Comparison of ENCODE assay signal across 12 cellular contexts in the genomic region with DNA sequence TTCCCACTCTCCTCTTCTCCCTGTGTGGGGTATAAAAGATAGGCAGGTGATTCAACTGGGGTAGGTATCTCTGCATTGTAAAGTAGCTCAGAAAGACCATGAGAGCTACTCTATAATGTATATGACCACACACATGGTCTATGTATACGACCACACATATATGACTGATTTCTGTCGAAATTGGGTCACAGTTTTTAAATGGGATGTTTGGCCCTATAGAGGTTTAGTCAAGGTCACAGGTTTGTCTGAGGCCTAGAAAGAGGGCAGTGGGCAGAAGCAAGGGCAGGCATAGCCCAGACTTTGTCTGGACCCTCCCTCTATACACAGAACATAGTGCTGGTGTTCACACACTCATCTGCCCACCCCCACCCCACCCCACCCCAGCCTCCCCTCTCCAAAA. TPM values are rescaled to one million over a fixed set of nuclear protein-coding genes. Genes with fewer than 3 reads are reported as not detected.
DNase-seq lines count a peak whose midpoint lies in the region; ATAC-seq and TF ChIP-seq lines count a peak whose summit lies in the region.
"Had no signal": no experiment of that assay in that cellular context is flagged by ENCODE, and none has a peak within 500 bp of the region (broad histone marks: within the 10 kb centered on the region; RNA-seq: fewer than 3 reads in every experiment).

No MANE protein-coding gene starts in this region.

- H3K4me1 Mint-ChIP-seq in activated T-helper 17 cell treated with anti-CD3 and anti-CD28 coated beads, Interleukin-2, amount 50 U/mL, for 72 hours: peaks cover 23% of the 10 kb centered on the region

- peaks cover 6 to 17% (median 16%) of the 10 kb centered on the region in 9 donors for H3K27me3 ChIP-seq in heart left ventricle

- TF ChIP-seq CTCF in heart left ventricle (IDR thresholded peaks at IDR 0.05): no peak

- 91 to 94% (median 92%) methylated on average over 2 of the region's 2 CpGs for WGBS in heart left ventricle, 4 donors

- no peaks in the 10 kb centered on the region for H3K36me3 ChIP-seq in heart left ventricle

- H3K4me3 Mint-ChIP-seq in activated T-helper 17 cell treated with anti-CD3 and anti-CD28 coated beads, Interleukin-2, amount 50 U/mL, for 72 hours: peak overlapping the region; percentile 35
- H3K4me3 Mint-ChIP-seq: WTC11 had no signal

- no peaks in the 10 kb centered on the region for H3K9me3 Mint-ChIP-seq in activated T-helper 17 cell treated with anti-CD3 and anti-CD28 coated beads, Interleukin-2, amount 50 U/mL, for 72 hours
- H3K9me3 Mint-ChIP-seq: activated naive CD4-positive, alpha-beta T cell treated with anti-CD3 and anti-CD28 coated beads, Interleukin-2, amount 50 U/mL, for 24 hours; WTC11 had no signal

- H3K36me3 Mint-ChIP-seq in activated T-helper 17 cell treated with anti-CD3 and anti-CD28 coated beads, Interleukin-2, amount 50 U/mL, for 72 hours (ENCODE audit: low read depth): no peaks in the 10 kb centered on the region
- H3K36me3 Mint-ChIP-seq: WTC11 had no signal

- H3K27me3 Mint-ChIP-seq in activated T-helper 17 cell treated with anti-CD3 and anti-CD28 coated beads, Interleukin-2, amount 50 U/mL, for 72 hours: no peaks in the 10 kb centered on the region
- H3K27me3 Mint-ChIP-seq: activated naive CD4-positive, alpha-beta T cell treated with anti-CD3 and anti-CD28 coated beads, Interleukin-2, amount 50 U/mL, for 24 hours had no signal

- ATAC-seq in GM18861 (IDR thresholded peaks at IDR 0.05; ENCODE audit: unreplicated experiment) (peak; percentile 23), GM21381 (IDR thresholded peaks at IDR 0.05; ENCODE audit: unreplicated experiment) (peak; percentile 15), HG03025 (IDR thresholded peaks at IDR 0.05; ENCODE audit: low FRiP score, unreplicated experiment) (peak; percentile 20), heart left ventricle (no peak)
- peak; percentile 66 for ATAC-seq in activated T-helper 17 cell treated with anti-CD3 and anti-CD28 coated beads, Interleukin-2, amount 50 U/mL, for 72 hours (replicated peaks)
- ATAC-seq: WTC11 had no signal

- no peak for DNase-seq in heart left ventricle
- no peak for DNase-seq in NCI-H82 (lab: John Stamatoyannopoulos, UW)
- DNase-seq in DMS79 (lab: John Stamatoyannopoulos, UW): no peak
- no peak for DNase-seq in activated CD4-positive, alpha-beta T cell treated with anti-CD3 and anti-CD28 coated beads, Interleukin-2, amount 50 U/mL, for 1 hour
- DNase-seq: NCI-H69, SHP77 had no signal

- intact Hi-C loops in heart left ventricle (cut with DNase I): no loop called here

- H3K4me3 ChIP-seq in heart left ventricle: no peak overlapping the region

- H3K9me3 ChIP-seq in heart left ventricle: no peaks in the 10 kb centered on the region

- H3K4me1 ChIP-seq in heart left ventricle: peaks cover 0 to 16% (median 2%) of the 10 kb centered on the region in 12 donors

- TF ChIP-seq POLR2A in heart left ventricle (IDR thresholded peaks at IDR 0.05): no peak

- H3K27ac ChIP-seq in heart left ventricle: no peak overlapping the region

- H3K27ac Mint-ChIP-seq in activated T-helper 17 cell treated with anti-CD3 and anti-CD28 coated beads, Interleukin-2, amount 50 U/mL, for 72 hours: peak overlapping the region; percentile 85
- H3K27ac Mint-ChIP-seq: WTC11 had no signal

RNA-seq across cellular contexts. Expression of a gene that starts 4.4 kb away (rescaled TPM):
- 1 to 10 TPM; 2.9 to 4.8 TPM for total RNA-seq in activated T-helper 17 cell treated with anti-CD3 and anti-CD28 coated beads, Interleukin-2, amount 50 U/mL, for 72 hours
- total RNA-seq in heart left ventricle: 1 to 10 TPM in 1 of 9 donors, under 1 TPM in 2, not detected in 6; 0.10 to 2.1 (median 0.66) TPM
- polyA plus RNA-seq in heart left ventricle: under 1 TPM in 1 of 2 donors, not detected in 1; 0.11 TPM

RNA-seq across cellular contexts. Expression of a gene that starts 58.8 kb away (rescaled TPM):
- 10 to 100 TPM; 30.7 to 30.9 TPM for total RNA-seq in activated T-helper 17 cell treated with anti-CD3 and anti-CD28 coated beads, Interleukin-2, amount 50 U/mL, for 72 hours
- 10 to 100 TPM; 33.0 to 58.4 (median 50.9) TPM for total RNA-seq in heart left ventricle
- 10 to 100 TPM; 32.8 to 47.5 TPM for polyA plus RNA-seq in heart left ventricle

Comparison
In these comparisons a context has a peak if more than half of its experiments do, and no peak if none do; other contexts are left out.
1. ATAC-seq: peak in GM18861 (single experiment), GM21381 (single experiment), HG03025 (single experiment) and activated T-helper 17 cell treated with anti-CD3 and anti-CD28 coated beads, Interleukin-2, amount 50 U/mL, for 72 hours (single experiment); none in heart left ventricle (0 of 4).